ENCODE assay signal across 1 cellular context in the genomic region with DNA sequence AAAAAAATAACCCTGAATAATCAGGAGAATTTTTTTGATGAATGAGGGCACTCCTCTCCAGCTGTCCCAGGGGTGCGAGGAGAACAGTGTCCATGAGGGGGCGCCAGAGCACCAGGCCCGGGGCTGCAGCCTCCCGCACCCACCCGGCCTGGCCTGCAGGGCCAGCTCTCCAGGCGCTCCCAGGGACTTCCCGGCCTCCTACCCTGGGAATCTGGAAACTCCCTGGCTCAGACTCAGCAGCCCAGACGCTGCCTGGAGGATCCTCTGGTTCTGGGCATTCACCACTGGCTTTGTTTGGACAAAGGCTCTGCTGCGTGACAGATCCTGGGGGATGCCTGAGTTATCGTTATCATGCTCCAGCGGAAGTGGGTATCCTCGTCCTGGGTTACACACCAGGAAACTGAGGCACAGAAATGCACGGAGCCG.
TF ChIP-seq lines count a peak whose summit lies in the region.

No MANE protein-coding gene starts in this region.

TF ChIP-seq in GM12878, 131 proteins besides CTCF, POLR2A, EP300 and RAD21 (continued from another document):
- no peak for TF ChIP-seq STAT3 (IDR thresholded peaks at IDR 0.05; ENCODE audit: low read depth, low read length)
- TF ChIP-seq IKZF1 (conservative IDR thresholded peaks at IDR 0.05) = peak; percentile 54
- peak; percentile 51; the same call in 1 of the 2 replicates for TF ChIP-seq SMC3 (IDR thresholded peaks at IDR 0.05; ENCODE audit: borderline replicate concordance, low read length)
- peak; percentile 63; the same call in 1 of the 2 replicates for TF ChIP-seq SMARCA5 (IDR thresholded peaks at IDR 0.05)
